In genomic region chr12:117587646-117588287, GRCh38 we compare ENCODE assay signal across 9 cellular contexts.
DNase-seq lines count a peak whose midpoint lies in the region; ATAC-seq and TF ChIP-seq lines count a peak whose summit lies in the region.
"Had no signal": no experiment of that assay in that cellular context is flagged by ENCODE, and none has a peak within 500 bp of the region (broad histone marks: within the 10 kb centered on the region; RNA-seq: fewer than 3 reads in every experiment).

No MANE protein-coding gene starts in this region.

- TF ChIP-seq POLR2A in gastrocnemius medialis (IDR thresholded peaks at IDR 0.05) = no peak

- no peak overlapping the region for H3K4me3 ChIP-seq in BJ (ENCODE audit: low read depth, low read length)
- no peak overlapping the region for H3K4me3 ChIP-seq in GM23338
- no peak overlapping the region for H3K4me3 ChIP-seq in heart right ventricle
- peak overlapping the region in 3 of 4 donors; percentile 27 to 33 (median 30) for H3K4me3 ChIP-seq in gastrocnemius medialis

- H3K27me3 ChIP-seq in BJ (ENCODE audit: control insufficient read depth, insufficient read depth, low read length) = no peaks in the 10 kb centered on the region
- H3K27me3 ChIP-seq in GM23338 (ENCODE audit: insufficient read depth) = no peaks in the 10 kb centered on the region
- peaks cover 0 to 54% (median 37%) of the 10 kb centered on the region in 7 donors for H3K27me3 ChIP-seq in heart right ventricle
- H3K27me3 ChIP-seq in gastrocnemius medialis = peaks cover 0 to 5% (median 0%) of the 10 kb centered on the region in 3 donors

- H3K9me2 ChIP-seq in GM23338 (ENCODE audit: insufficient read depth) = no peaks in the 10 kb centered on the region

- peak; percentile 76 for TF ChIP-seq CTCF in BJ (IDR thresholded peaks at IDR 0.05; ENCODE audit: insufficient read depth, low read depth, low read length)
- peak; percentile 82 to 90 for TF ChIP-seq CTCF in GM23338 (conservative IDR thresholded peaks at IDR 0.05; ENCODE audit: low read depth in 2 of 2)
- peak; percentile 62 to 88 (median 81) for TF ChIP-seq CTCF in heart right ventricle (IDR thresholded peaks at IDR 0.05)
- TF ChIP-seq CTCF in gastrocnemius medialis (IDR thresholded peaks at IDR 0.05 in 4 of 5, conservative IDR thresholded peaks at IDR 0.05 in 1 of 5) = peak; percentile 87 to 92 (median 90)

- H3K4me1 Mint-ChIP-seq in GM23338 = peaks cover 28% of the 10 kb centered on the region

- CTCF ChIA-PET in BJ (lab: Yijun Ruan, JAX) = interaction anchor here (0.6 to 3.6 kb wide), 13 partner anchors 9 to 358 kb away, joined by 3 to 28 read pairs (median 5); no protein-coding TSS in a partner anchor

- no peak overlapping the region for H3K4me2 ChIP-seq in GM23338

- ATAC-seq in GM23338 (peak; percentile 90), heart right ventricle (peak in 5 of 8 donors; percentile 38 to 73 (median 67)), gastrocnemius medialis (peak; percentile 83 to 91), HG03045 (IDR thresholded peaks at IDR 0.05; ENCODE audit: unreplicated experiment) (no peak)

- in situ Hi-C loops in gastrocnemius medialis (cut with MboI; ENCODE audit: low sequenced_read_pairs in 4 of 4) = loop anchor here (5.0 to 25.0 kb wide), 5 partner anchors 215 to 375 kb away; partner anchors contain the start of gene NOS1 (in 1 of the 4)

- peaks cover 12% of the 10 kb centered on the region for H3K4me1 ChIP-seq in GM23338 (ENCODE audit: insufficient read depth)
- no peaks in the 10 kb centered on the region for H3K4me1 ChIP-seq in heart right ventricle
- no peaks in the 10 kb centered on the region for H3K4me1 ChIP-seq in gastrocnemius medialis

- H3K27ac Mint-ChIP-seq in GM23338 = no peak overlapping the region
- H3K27ac Mint-ChIP-seq: memory B cell had no signal

- peaks cover 6% of the 10 kb centered on the region for H3K27me3 Mint-ChIP-seq in GM23338 (ENCODE audit: insufficient read depth, low read depth, poor library complexity)

- no peaks in the 10 kb centered on the region; the same call in 2 of the 3 replicates for H3K9me3 Mint-ChIP-seq in GM23338

- H3K9me3 ChIP-seq in heart right ventricle (peaks cover 0 to 19% (median 4%) of the 10 kb centered on the region in 11 donors), gastrocnemius medialis (no peaks in the 10 kb centered on the region)

- 12 to 16% methylated on average over 12 of the region's 12 CpGs for WGBS in heart right ventricle, 2 donors

- no peaks in the 10 kb centered on the region for H3F3A ChIP-seq in GM23338 (replicated peaks; ENCODE audit: low read depth)

- H3K79me2 ChIP-seq in GM23338 (replicated peaks; ENCODE audit: insufficient read depth) = no peaks in the 10 kb centered on the region

- POLR2A ChIA-PET in BJ (lab: Charles Lee) = no interaction called here

- H4K20me1 ChIP-seq in GM23338 (replicated peaks; ENCODE audit: insufficient read depth) = no peaks in the 10 kb centered on the region

- intact Hi-C loops in heart right ventricle (cut with DNase I) (loop anchor here (1.0 to 10.0 kb wide), 12 partner anchors 219 to 375 kb away; no protein-coding TSS in a partner anchor), gastrocnemius medialis (cut with DNase I; ENCODE audit: low total_unique reads) (loop anchor here (1.0 to 10.0 kb wide), 6 partner anchors 113 to 350 kb away; no protein-coding TSS in a partner anchor)

- DNase-seq in BJ (ENCODE audit: low read depth) (no peak), GM23338 (ENCODE audit: low spot score) (peak; percentile 86), NCI-H82 (lab: John Stamatoyannopoulos, UW) (peak; percentile 77), heart right ventricle (peak; percentile 18 to 36), gastrocnemius medialis (peak; percentile 27 to 65)
- peak; percentile 59 to 61 for DNase-seq in activated T-cell treated with anti-CD3 and anti-CD28 coated beads, Interleukin-2, amount 50 U/mL, for 48 hours
- no peak for DNase-seq in central memory CD4-positive, alpha-beta T cell

- H2AFZ ChIP-seq in GM23338 = 0 out of 2 replicates have a peak overlapping the region, but pooled peaks have one; percentile 5

- H3K27ac ChIP-seq in GM23338 (ENCODE audit: low read depth) (no peak overlapping the region), heart right ventricle (no peak overlapping the region), gastrocnemius medialis (no peak overlapping the region)

- H3K4me3 Mint-ChIP-seq in GM23338 = no peak overlapping the region
- H3K4me3 Mint-ChIP-seq: memory B cell had no signal

- no peaks in the 10 kb centered on the region for H3K36me3 Mint-ChIP-seq in GM23338 (ENCODE audit: low read depth)
- H3K36me3 Mint-ChIP-seq: memory B cell had no signal

- no peaks in the 10 kb centered on the region for H3K36me3 ChIP-seq in BJ (ENCODE audit: control insufficient read depth, insufficient read depth, low read length)
- no peaks in the 10 kb centered on the region for H3K36me3 ChIP-seq in GM23338 (ENCODE audit: insufficient read depth)
- no peaks in the 10 kb centered on the region for H3K36me3 ChIP-seq in heart right ventricle
- no peaks in the 10 kb centered on the region for H3K36me3 ChIP-seq in gastrocnemius medialis

TF ChIP-seq in GM23338, 12 proteins besides CTCF, POLR2A, EP300 and RAD21:
- TF ChIP-seq EZH2phosphoT487 (IDR thresholded peaks at IDR 0.05; ENCODE audit: unreplicated experiment) (no peak), CREB1 (CRISPR knock-in tag; IDR thresholded peaks at IDR 0.05; ENCODE audit: low read depth) (no peak)

Comparison
In these comparisons a context has a peak if more than half of its experiments do, and no peak if none do; other contexts are left out.
1. DNase-seq: peak in GM23338 (single experiment), NCI-H82 (single experiment), activated T-cell treated with anti-CD3 and anti-CD28 coated beads, Interleukin-2, amount 50 U/mL, for 48 hours (2 of 2), heart right ventricle (2 of 2) and gastrocnemius medialis (2 of 2); none in BJ (single experiment) and central memory CD4-positive, alpha-beta T cell (single experiment).
2. H3K4me3 ChIP-seq: peak in gastrocnemius medialis (3 of 4); none in BJ (single experiment), GM23338 (single experiment) and heart right ventricle (0 of 10).
3. Peak in every context shown above with its lines, with median percentiles within 50 percentile points of each other: CTCF ChIP-seq.